Comparison of ENCODE assay signal across 27 cellular contexts in the genomic region with DNA sequence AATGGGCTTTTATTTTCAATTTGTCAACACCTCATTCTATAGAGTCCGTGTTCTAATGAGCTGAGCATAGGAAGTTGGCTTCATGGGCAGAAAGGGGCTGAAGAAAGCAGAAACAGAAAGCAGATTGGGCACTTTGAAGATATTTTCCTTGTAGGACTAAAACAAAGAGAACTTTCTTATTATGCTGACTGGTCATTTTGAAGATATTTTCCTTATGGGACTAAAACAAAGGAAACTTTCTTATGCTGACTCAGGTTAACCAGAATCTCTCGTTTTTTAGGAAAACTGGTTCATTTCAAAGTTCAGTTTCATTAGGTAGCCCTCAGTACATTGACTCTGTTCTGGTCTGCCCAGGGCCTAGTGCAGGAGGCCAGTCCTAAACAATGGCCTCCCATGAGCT.
"Had no signal": no experiment of that assay in that cellular context is flagged by ENCODE, and none has a peak within 500 bp of the region (broad histone marks: within the 10 kb centered on the region; RNA-seq: fewer than 3 reads in every experiment).

No MANE protein-coding gene starts in this region.

- H3K4me1 ChIP-seq: neural progenitor cell, psoas muscle, stomach, testis, thyroid gland, transverse colon, vagina had no signal

- H2AFZ ChIP-seq: neural progenitor cell, parathyroid adenoma had no signal

- ATAC-seq: natural killer cell; psoas muscle; sciatic nerve; stimulated activated naive B cell treated with anti-CD40 and anti-IgM and Interleukin-4, amounts not matched to agents 10 μg/mL and 1 μg/mL and 100 μg/mL, for 72 hours; stimulated activated naive CD8-positive, alpha-beta T cell treated with anti-CD3 and anti-CD28 coated beads, Interleukin-15, Interleukin-2, amounts not matched to agents 100 U/mL and 50 U/mL, for 24 hours had no signal

- H3K9ac ChIP-seq: neural progenitor cell, parathyroid adenoma had no signal

- H3K27ac ChIP-seq: neural progenitor cell, neutrophil, parathyroid adenoma, psoas muscle, right atrium auricular region, skin epidermis, stomach, testis, thyroid gland, transverse colon, upper lobe of left lung, vagina had no signal

- DNase-seq: islet precursor cell; left ventricle myocardium inferior; mesendoderm; naive B cell; natural killer cell; nephron progenitor cell; occipital lobe; psoas muscle; stimulated activated CD4-positive, alpha-beta T cell treated with anti-CD3 and anti-CD28 coated beads, Interleukin-12 subunit alpha, Interleukin-12 subunit beta, amount 100 ng/mL, for 4 hours; stimulated activated CD4-positive, alpha-beta T cell treated with anti-CD3 and anti-CD28 coated beads, Interleukin-15, amount 100 ng/mL, for 24 hours; stimulated activated CD4-positive, alpha-beta T cell treated with anti-CD3 and anti-CD28 coated beads, Interleukin-2, amount 100 ng/mL, for 24 hours; stimulated activated CD4-positive, alpha-beta T cell treated with anti-CD3 and anti-CD28 coated beads, Interleukin-4, amount 100 ng/mL, for 1 hour; stimulated activated naive B cell treated with anti-CD40 and anti-IgM and Interleukin-4, amounts not matched to agents 10 μg/mL and 1 μg/mL and 100 μg/mL, for 72 hours; stimulated activated naive CD8-positive, alpha-beta T cell treated with anti-CD3 and anti-CD28 coated beads, Interleukin-15, Interleukin-2, amounts not matched to agents 100 U/mL and 50 U/mL, for 24 hours; stomach; testis; thyroid gland; transverse colon; upper lobe of left lung had no signal

- H3K9me3 ChIP-seq: left ventricle myocardium inferior, neutrophil, psoas muscle, right atrium auricular region, stomach, testis, thyroid gland, transverse colon, upper lobe of left lung, vagina had no signal

- H3K4me2 ChIP-seq: neural progenitor cell had no signal

- H3K36me3 ChIP-seq: left ventricle myocardium inferior, neural progenitor cell, right atrium auricular region, stomach, thyroid gland, transverse colon, upper lobe of left lung, vagina had no signal

- H3K79me2 ChIP-seq: parathyroid adenoma had no signal

- H3K4me3 ChIP-seq: left ventricle myocardium inferior, lung, neural progenitor cell, psoas muscle, right atrium auricular region, skin epidermis, stomach, testis, thyroid gland, transverse colon, upper lobe of left lung, vagina had no signal

- H3K27me3 ChIP-seq: neural progenitor cell, neutrophil, right atrium auricular region, stomach, testis, thyroid gland, transverse colon, upper lobe of left lung, vagina had no signal
